ENCODE assay signal across 1 cellular context in the genomic region with DNA sequence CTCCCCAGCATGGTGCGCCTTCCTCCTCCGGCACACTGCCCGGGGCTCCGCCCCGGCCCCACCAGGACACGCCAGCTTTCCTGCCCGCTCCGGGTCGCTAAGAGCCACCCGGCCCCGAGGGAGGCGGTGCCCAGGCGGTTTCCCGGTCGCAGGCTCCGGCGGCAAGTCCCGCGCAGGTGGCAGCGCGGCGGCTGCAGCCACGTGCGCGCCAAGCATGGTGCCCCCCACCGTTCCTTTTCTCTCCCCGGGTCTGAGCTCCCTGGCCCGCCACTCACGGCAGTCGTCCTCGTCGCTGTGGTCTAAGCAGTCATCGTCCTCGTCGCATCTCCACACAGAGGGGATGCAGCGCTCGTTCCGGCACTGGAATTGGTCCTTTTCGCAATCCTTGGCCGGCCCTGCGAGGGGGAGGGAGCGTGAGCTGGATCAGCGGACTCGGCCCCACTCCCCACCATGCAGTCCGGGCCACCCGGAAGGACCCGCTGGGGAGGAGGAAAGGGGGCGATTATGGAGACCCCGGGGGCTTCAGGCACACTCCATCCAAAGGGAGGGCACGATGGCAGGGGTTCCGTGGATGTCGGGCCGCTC.
TF ChIP-seq lines count a peak whose summit lies in the region.

No MANE protein-coding gene starts in this region.

TF ChIP-seq in K562, 482 proteins besides CTCF, POLR2A, EP300 and RAD21 (continued from another document and continues in another):
- TF ChIP-seq, protein P1, sequence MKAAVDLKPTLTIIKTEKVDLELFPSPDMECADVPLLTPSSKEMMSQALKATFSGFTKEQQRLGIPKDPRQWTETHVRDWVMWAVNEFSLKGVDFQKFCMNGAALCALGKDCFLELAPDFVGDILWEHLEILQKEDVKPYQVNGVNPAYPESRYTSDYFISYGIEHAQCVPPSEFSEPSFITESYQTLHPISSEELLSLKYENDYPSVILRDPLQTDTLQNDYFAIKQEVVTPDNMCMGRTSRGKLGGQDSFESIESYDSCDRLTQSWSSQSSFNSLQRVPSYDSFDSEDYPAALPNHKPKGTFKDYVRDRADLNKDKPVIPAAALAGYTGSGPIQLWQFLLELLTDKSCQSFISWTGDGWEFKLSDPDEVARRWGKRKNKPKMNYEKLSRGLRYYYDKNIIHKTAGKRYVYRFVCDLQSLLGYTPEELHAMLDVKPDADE (conservative IDR thresholded peaks at IDR 0.05; ENCODE audit: control insufficient read depth, low read depth, low read length): 0 out of 2 replicates have a peak, but pooled peaks have one; percentile 15
- TF ChIP-seq ZNF253 (CRISPR knock-in tag; conservative IDR thresholded peaks at IDR 0.05): no peak
- TF ChIP-seq ZNF212 (CRISPR knock-in tag; IDR thresholded peaks at IDR 0.05): no peak
- peak; percentile 6; the same call in 1 of the 2 replicates for TF ChIP-seq POLR2AphosphoS2 (IDR thresholded peaks at IDR 0.05; ENCODE audit: low read length)
- TF ChIP-seq ZNF146 (CRISPR knock-in tag; IDR thresholded peaks at IDR 0.05; ENCODE audit: unreplicated experiment): peak; percentile 6
- TF ChIP-seq KDM4B (IDR thresholded peaks at IDR 0.05; ENCODE audit: borderline replicate concordance in 2 of 2, low read depth in 1 of 2): peak in 1 of 2 experiments; percentile 62; a peak in 1 of 4 replicates
- TF ChIP-seq, protein P2, sequence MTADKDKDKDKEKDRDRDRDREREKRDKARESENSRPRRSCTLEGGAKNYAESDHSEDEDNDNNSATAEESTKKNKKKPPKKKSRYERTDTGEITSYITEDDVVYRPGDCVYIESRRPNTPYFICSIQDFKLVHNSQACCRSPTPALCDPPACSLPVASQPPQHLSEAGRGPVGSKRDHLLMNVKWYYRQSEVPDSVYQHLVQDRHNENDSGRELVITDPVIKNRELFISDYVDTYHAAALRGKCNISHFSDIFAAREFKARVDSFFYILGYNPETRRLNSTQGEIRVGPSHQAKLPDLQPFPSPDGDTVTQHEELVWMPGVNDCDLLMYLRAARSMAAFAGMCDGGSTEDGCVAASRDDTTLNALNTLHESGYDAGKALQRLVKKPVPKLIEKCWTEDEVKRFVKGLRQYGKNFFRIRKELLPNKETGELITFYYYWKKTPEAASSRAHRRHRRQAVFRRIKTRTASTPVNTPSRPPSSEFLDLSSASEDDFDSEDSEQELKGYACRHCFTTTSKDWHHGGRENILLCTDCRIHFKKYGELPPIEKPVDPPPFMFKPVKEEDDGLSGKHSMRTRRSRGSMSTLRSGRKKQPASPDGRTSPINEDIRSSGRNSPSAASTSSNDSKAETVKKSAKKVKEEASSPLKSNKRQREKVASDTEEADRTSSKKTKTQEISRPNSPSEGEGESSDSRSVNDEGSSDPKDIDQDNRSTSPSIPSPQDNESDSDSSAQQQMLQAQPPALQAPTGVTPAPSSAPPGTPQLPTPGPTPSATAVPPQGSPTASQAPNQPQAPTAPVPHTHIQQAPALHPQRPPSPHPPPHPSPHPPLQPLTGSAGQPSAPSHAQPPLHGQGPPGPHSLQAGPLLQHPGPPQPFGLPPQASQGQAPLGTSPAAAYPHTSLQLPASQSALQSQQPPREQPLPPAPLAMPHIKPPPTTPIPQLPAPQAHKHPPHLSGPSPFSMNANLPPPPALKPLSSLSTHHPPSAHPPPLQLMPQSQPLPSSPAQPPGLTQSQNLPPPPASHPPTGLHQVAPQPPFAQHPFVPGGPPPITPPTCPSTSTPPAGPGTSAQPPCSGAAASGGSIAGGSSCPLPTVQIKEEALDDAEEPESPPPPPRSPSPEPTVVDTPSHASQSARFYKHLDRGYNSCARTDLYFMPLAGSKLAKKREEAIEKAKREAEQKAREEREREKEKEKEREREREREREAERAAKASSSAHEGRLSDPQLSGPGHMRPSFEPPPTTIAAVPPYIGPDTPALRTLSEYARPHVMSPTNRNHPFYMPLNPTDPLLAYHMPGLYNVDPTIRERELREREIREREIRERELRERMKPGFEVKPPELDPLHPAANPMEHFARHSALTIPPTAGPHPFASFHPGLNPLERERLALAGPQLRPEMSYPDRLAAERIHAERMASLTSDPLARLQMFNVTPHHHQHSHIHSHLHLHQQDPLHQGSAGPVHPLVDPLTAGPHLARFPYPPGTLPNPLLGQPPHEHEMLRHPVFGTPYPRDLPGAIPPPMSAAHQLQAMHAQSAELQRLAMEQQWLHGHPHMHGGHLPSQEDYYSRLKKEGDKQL (CRISPR knock-in tag; IDR thresholded peaks at IDR 0.05; ENCODE audit: borderline replicate concordance): peak; percentile 40; the same call in 1 of the 2 replicates
- TF ChIP-seq MAZ (CRISPR knock-in tag; conservative IDR thresholded peaks at IDR 0.05 in 1 of 2, IDR thresholded peaks at IDR 0.05 in 1 of 2): 0 out of 4 replicates have a peak, but pooled peaks of 1 of the 2 experiments have one; percentile 34
- peak; percentile 91 for TF ChIP-seq CHD1 (IDR thresholded peaks at IDR 0.05; ENCODE audit: low read length)
- TF ChIP-seq, protein P3, sequence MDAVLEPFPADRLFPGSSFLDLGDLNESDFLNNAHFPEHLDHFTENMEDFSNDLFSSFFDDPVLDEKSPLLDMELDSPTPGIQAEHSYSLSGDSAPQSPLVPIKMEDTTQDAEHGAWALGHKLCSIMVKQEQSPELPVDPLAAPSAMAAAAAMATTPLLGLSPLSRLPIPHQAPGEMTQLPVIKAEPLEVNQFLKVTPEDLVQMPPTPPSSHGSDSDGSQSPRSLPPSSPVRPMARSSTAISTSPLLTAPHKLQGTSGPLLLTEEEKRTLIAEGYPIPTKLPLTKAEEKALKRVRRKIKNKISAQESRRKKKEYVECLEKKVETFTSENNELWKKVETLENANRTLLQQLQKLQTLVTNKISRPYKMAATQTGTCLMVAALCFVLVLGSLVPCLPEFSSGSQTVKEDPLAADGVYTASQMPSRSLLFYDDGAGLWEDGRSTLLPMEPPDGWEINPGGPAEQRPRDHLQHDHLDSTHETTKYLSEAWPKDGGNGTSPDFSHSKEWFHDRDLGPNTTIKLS (IDR thresholded peaks at IDR 0.05; ENCODE audit: borderline replicate concordance, low read depth): 0 out of 2 replicates have a peak, but pooled peaks have one; percentile 23
- TF ChIP-seq SRSF7 (optimal IDR thresholded peaks at IDR 0.05; ENCODE audit: low read depth, low read length): no peak
- peak; percentile 82; the same call in 1 of the 2 replicates for TF ChIP-seq FOXK1 (CRISPR knock-in tag; IDR thresholded peaks at IDR 0.05; ENCODE audit: borderline replicate concordance)
- peak; percentile 89 for TF ChIP-seq SAP30 (IDR thresholded peaks at IDR 0.05; ENCODE audit: borderline replicate concordance, insufficient read depth, low read depth, low read length, poor library complexity, severe bottlenecking)
- TF ChIP-seq NFATC3 (IDR thresholded peaks at IDR 0.05): no peak
- TF ChIP-seq, protein P4, sequence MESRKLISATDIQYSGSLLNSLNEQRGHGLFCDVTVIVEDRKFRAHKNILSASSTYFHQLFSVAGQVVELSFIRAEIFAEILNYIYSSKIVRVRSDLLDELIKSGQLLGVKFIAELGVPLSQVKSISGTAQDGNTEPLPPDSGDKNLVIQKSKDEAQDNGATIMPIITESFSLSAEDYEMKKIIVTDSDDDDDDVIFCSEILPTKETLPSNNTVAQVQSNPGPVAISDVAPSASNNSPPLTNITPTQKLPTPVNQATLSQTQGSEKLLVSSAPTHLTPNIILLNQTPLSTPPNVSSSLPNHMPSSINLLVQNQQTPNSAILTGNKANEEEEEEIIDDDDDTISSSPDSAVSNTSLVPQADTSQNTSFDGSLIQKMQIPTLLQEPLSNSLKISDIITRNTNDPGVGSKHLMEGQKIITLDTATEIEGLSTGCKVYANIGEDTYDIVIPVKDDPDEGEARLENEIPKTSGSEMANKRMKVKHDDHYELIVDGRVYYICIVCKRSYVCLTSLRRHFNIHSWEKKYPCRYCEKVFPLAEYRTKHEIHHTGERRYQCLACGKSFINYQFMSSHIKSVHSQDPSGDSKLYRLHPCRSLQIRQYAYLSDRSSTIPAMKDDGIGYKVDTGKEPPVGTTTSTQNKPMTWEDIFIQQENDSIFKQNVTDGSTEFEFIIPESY (CRISPR knock-in tag; IDR thresholded peaks at IDR 0.05): peak; percentile 9; the same call in 1 of the 2 replicates
- TF ChIP-seq ZBED1 (IDR thresholded peaks at IDR 0.05): no peak
- TF ChIP-seq KAT7 (CRISPR knock-in tag; IDR thresholded peaks at IDR 0.05; ENCODE audit: borderline replicate concordance): peak; percentile 90
- TF ChIP-seq, protein P5, sequence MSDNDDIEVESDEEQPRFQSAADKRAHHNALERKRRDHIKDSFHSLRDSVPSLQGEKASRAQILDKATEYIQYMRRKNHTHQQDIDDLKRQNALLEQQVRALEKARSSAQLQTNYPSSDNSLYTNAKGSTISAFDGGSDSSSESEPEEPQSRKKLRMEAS (CRISPR knock-in tag; IDR thresholded peaks at IDR 0.05): peak; percentile 98
- peak; percentile 93 for TF ChIP-seq FOXP1 (CRISPR knock-in tag; IDR thresholded peaks at IDR 0.05)
- TF ChIP-seq, protein P6, sequence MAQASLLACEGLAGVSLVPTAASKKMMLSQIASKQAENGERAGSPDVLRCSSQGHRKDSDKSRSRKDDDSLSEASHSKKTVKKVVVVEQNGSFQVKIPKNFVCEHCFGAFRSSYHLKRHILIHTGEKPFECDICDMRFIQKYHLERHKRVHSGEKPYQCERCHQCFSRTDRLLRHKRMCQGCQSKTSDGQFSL (CRISPR knock-in tag; IDR thresholded peaks at IDR 0.05): peak; percentile 73
- TF ChIP-seq, protein P6 (tag; IDR thresholded peaks at IDR 0.05): no peak
- no peak; a peak in 1 of 4 replicates for TF ChIP-seq NONO (IDR thresholded peaks at IDR 0.05; ENCODE audit: low read depth in 2 of 2, low read length in 1 of 2)
- no peak for TF ChIP-seq ZC3H8 (IDR thresholded peaks at IDR 0.05)
- peak; percentile 75; the same call in 1 of the 2 replicates for TF ChIP-seq ZNF431 (CRISPR knock-in tag; IDR thresholded peaks at IDR 0.05)
- no peak for TF ChIP-seq CSDE1 (IDR thresholded peaks at IDR 0.05)
- TF ChIP-seq SIN3A (IDR thresholded peaks at IDR 0.05; ENCODE audit: borderline replicate concordance in 2 of 2, control insufficient read depth in 1 of 2, low read depth in 2 of 2, low read length in 2 of 2): peak; percentile 49 to 55; a peak in 1 of 4 replicates
- TF ChIP-seq, protein P7, sequence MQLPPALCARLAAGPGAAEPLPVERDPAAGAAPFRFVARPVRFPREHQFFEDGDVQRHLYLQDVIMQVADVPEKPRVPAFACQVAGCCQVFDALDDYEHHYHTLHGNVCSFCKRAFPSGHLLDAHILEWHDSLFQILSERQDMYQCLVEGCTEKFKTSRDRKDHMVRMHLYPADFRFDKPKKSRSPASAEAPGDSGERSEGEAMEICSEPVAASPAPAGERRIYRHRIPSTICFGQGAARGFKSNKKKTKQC (CRISPR knock-in tag; IDR thresholded peaks at IDR 0.05): peak; percentile 78
- TF ChIP-seq ZFPM2 (CRISPR knock-in tag; IDR thresholded peaks at IDR 0.05): peak; percentile 45; the same call in 1 of the 2 replicates
- 0 out of 2 replicates have a peak, but pooled peaks have one; percentile 26 for TF ChIP-seq SRSF1 (IDR thresholded peaks at IDR 0.05; ENCODE audit: low read depth, low read length)
- peak; percentile 84 for TF ChIP-seq RBFOX2 (IDR thresholded peaks at IDR 0.05; ENCODE audit: low read depth, low read length)
- TF ChIP-seq FOXM1 (IDR thresholded peaks at IDR 0.05; ENCODE audit: low read depth): no peak
- TF ChIP-seq FOXM1 (CRISPR knock-in tag; IDR thresholded peaks at IDR 0.05; ENCODE audit: low read depth): peak; percentile 95
- 0 out of 4 replicates have a peak, but pooled peaks of 1 of the 2 experiments have one; percentile 34 for TF ChIP-seq KDM1A (IDR thresholded peaks at IDR 0.05)
- TF ChIP-seq, protein P8, sequence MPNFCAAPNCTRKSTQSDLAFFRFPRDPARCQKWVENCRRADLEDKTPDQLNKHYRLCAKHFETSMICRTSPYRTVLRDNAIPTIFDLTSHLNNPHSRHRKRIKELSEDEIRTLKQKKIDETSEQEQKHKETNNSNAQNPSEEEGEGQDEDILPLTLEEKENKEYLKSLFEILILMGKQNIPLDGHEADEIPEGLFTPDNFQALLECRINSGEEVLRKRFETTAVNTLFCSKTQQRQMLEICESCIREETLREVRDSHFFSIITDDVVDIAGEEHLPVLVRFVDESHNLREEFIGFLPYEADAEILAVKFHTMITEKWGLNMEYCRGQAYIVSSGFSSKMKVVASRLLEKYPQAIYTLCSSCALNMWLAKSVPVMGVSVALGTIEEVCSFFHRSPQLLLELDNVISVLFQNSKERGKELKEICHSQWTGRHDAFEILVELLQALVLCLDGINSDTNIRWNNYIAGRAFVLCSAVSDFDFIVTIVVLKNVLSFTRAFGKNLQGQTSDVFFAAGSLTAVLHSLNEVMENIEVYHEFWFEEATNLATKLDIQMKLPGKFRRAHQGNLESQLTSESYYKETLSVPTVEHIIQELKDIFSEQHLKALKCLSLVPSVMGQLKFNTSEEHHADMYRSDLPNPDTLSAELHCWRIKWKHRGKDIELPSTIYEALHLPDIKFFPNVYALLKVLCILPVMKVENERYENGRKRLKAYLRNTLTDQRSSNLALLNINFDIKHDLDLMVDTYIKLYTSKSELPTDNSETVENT (CRISPR knock-in tag; IDR thresholded peaks at IDR 0.05): 0 out of 2 replicates have a peak, but pooled peaks have one; percentile 0
- 0 out of 2 replicates have a peak, but pooled peaks have one; percentile 58 for TF ChIP-seq THRAP3 (IDR thresholded peaks at IDR 0.05; ENCODE audit: borderline replicate concordance)
- TF ChIP-seq, protein P9, sequence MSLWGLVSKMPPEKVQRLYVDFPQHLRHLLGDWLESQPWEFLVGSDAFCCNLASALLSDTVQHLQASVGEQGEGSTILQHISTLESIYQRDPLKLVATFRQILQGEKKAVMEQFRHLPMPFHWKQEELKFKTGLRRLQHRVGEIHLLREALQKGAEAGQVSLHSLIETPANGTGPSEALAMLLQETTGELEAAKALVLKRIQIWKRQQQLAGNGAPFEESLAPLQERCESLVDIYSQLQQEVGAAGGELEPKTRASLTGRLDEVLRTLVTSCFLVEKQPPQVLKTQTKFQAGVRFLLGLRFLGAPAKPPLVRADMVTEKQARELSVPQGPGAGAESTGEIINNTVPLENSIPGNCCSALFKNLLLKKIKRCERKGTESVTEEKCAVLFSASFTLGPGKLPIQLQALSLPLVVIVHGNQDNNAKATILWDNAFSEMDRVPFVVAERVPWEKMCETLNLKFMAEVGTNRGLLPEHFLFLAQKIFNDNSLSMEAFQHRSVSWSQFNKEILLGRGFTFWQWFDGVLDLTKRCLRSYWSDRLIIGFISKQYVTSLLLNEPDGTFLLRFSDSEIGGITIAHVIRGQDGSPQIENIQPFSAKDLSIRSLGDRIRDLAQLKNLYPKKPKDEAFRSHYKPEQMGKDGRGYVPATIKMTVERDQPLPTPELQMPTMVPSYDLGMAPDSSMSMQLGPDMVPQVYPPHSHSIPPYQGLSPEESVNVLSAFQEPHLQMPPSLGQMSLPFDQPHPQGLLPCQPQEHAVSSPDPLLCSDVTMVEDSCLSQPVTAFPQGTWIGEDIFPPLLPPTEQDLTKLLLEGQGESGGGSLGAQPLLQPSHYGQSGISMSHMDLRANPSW (CRISPR knock-in tag; IDR thresholded peaks at IDR 0.05): peak; percentile 72; the same call in 1 of the 2 replicates
- TF ChIP-seq L3MBTL2 (IDR thresholded peaks at IDR 0.05): peak; percentile 64
- TF ChIP-seq, protein P10, sequence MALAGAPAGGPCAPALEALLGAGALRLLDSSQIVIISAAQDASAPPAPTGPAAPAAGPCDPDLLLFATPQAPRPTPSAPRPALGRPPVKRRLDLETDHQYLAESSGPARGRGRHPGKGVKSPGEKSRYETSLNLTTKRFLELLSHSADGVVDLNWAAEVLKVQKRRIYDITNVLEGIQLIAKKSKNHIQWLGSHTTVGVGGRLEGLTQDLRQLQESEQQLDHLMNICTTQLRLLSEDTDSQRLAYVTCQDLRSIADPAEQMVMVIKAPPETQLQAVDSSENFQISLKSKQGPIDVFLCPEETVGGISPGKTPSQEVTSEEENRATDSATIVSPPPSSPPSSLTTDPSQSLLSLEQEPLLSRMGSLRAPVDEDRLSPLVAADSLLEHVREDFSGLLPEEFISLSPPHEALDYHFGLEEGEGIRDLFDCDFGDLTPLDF (CRISPR knock-in tag; IDR thresholded peaks at IDR 0.05): peak; percentile 82; the same call in 1 of the 2 replicates
